In genomic region chr9:92638621-92639101, GRCh38 we compare ENCODE assay signal across 15 cellular contexts.
"Had no signal": no experiment of that assay in that cellular context is flagged by ENCODE, and none has a peak within 500 bp of the region (broad histone marks: within the 10 kb centered on the region; RNA-seq: fewer than 3 reads in every experiment).

No MANE protein-coding gene starts in this region.

- H3K27me3 Mint-ChIP-seq: activated CD4-positive, alpha-beta T cell treated with anti-CD3 and anti-CD28 coated beads, Interleukin-2, amount 10 ng/mL, durations not matched to agents 24 days and 14 days; activated naive CD8-positive, alpha-beta T cell treated with anti-CD3 and anti-CD28 coated beads, Interleukin-2, amount 50 U/mL, for 24 hours had no signal

- H3K9me3 ChIP-seq: left ventricle myocardium inferior had no signal

- H3K4me1 ChIP-seq: parathyroid adenoma had no signal

- DNase-seq: activated CD4-positive, alpha-beta T cell treated with anti-CD3 and anti-CD28 coated beads, Interleukin-2, amount 10 ng/mL, durations not matched to agents 24 days and 14 days; activated naive CD4-positive, alpha-beta T cell treated with Interleukin-2 at 50 U/mL for 16 hours; activated naive CD8-positive, alpha-beta T cell treated with anti-CD3 and anti-CD28 coated beads, Interleukin-2, amount 50 U/mL, for 24 hours; cortex of kidney; effector memory CD4-positive, alpha-beta T cell; kidney; left ventricle myocardium inferior; mesenchymal stem cell; small intestine; stimulated activated naive CD4-positive, alpha-beta T cell had no signal

- H3K4me3 Mint-ChIP-seq: activated CD4-positive, alpha-beta T cell treated with anti-CD3 and anti-CD28 coated beads, Interleukin-2, amount 10 ng/mL, durations not matched to agents 24 days and 14 days; activated naive CD8-positive, alpha-beta T cell treated with anti-CD3 and anti-CD28 coated beads, Interleukin-2, amount 50 U/mL, for 24 hours; nephron; T-helper 1 cell treated with Interleukin-12 subunit alpha and Interleukin-12 subunit beta and Interleukin-4 antibody, amounts not matched to agents 30 μg/mL and 1 μg/mL, for 36 hours had no signal

- H3K27ac Mint-ChIP-seq: activated CD4-positive, alpha-beta T cell treated with anti-CD3 and anti-CD28 coated beads, Interleukin-2, amount 10 ng/mL, durations not matched to agents 24 days and 14 days; activated naive CD8-positive, alpha-beta T cell treated with anti-CD3 and anti-CD28 coated beads, Interleukin-2, amount 50 U/mL, for 24 hours; nephron; T-helper 1 cell treated with Interleukin-12 subunit alpha and Interleukin-12 subunit beta and Interleukin-4 antibody, amounts not matched to agents 30 μg/mL and 1 μg/mL, for 36 hours had no signal

- ATAC-seq: activated naive CD8-positive, alpha-beta T cell treated with anti-CD3 and anti-CD28 coated beads, Interleukin-2, amount 50 U/mL, for 24 hours; SK-N-SH treated with all-trans-retinoic acid at 6 μM for 48 hours had no signal

- H3K9me3 Mint-ChIP-seq: activated CD4-positive, alpha-beta T cell treated with anti-CD3 and anti-CD28 coated beads, Interleukin-2, amount 10 ng/mL, durations not matched to agents 24 days and 14 days; activated naive CD8-positive, alpha-beta T cell treated with anti-CD3 and anti-CD28 coated beads, Interleukin-2, amount 50 U/mL, for 24 hours; nephron; T-helper 1 cell treated with Interleukin-12 subunit alpha and Interleukin-12 subunit beta and Interleukin-4 antibody, amounts not matched to agents 30 μg/mL and 1 μg/mL, for 36 hours had no signal

- H3K27me3 ChIP-seq: hepatocyte had no signal

- H3K4me3 ChIP-seq: hepatocyte, left ventricle myocardium inferior had no signal

- H3K27ac ChIP-seq: hepatocyte, left ventricle myocardium inferior, parathyroid adenoma had no signal
